In genomic region chr4:152310223-152310622, GRCh38 we compare ENCODE assay signal across 11 cellular contexts.
DNase-seq lines count a peak whose midpoint lies in the region; ATAC-seq lines count a peak whose summit lies in the region.
"Had no signal": no experiment of that assay in that cellular context is flagged by ENCODE, and none has a peak within 500 bp of the region (broad histone marks: within the 10 kb centered on the region; RNA-seq: fewer than 3 reads in every experiment).

No MANE protein-coding gene starts in this region.

- no peak overlapping the region for H3K4me3 ChIP-seq in skeletal muscle cell (ENCODE audit: low read depth, low read length)

- peak; percentile 33 for DNase-seq in DMS53 (lab: John Stamatoyannopoulos, UW)
- DNase-seq in DMS53 treated with DMSO at 0.1 percent for 48 hours (lab: John Stamatoyannopoulos, UW; ENCODE audit: unreplicated experiment): no peak
- DNase-seq in NCI-H2029 (lab: John Stamatoyannopoulos, UW): peak; percentile 10
- peak; percentile 71 for DNase-seq in dedifferentiated amniotic fluid mesenchymal stem cell (ENCODE audit: extremely low spot score)
- DNase-seq in skeletal muscle cell (ENCODE audit: low read depth): peak; percentile 43
- DNase-seq in COR-L47 (lab: John Stamatoyannopoulos, UW): no peak
- DNase-seq: 8988T, T-helper 9 cell had no signal

- no peak for ATAC-seq in GM21447 (IDR thresholded peaks at IDR 0.05; ENCODE audit: unreplicated experiment)
- ATAC-seq in HG02763 (IDR thresholded peaks at IDR 0.05; ENCODE audit: unreplicated experiment): no peak
- ATAC-seq: activated T-helper 17 cell treated with anti-CD3 and anti-CD28 coated beads, Interleukin-2, amount 50 U/mL, for 72 hours had no signal

Comparison
In these comparisons a context has a peak if more than half of its experiments do, and no peak if none do; other contexts are left out.
1. DNase-seq: peak in DMS53 (single experiment), NCI-H2029 (single experiment), dedifferentiated amniotic fluid mesenchymal stem cell (single experiment) and skeletal muscle cell (single experiment); none in DMS53 treated with DMSO at 0.1 percent for 48 hours (single experiment) and COR-L47 (single experiment).